11 cellular contexts compared by ENCODE assay signal in genomic region chr12:26713885-26714383, GRCh38.
DNase-seq lines count a peak whose midpoint lies in the region; ATAC-seq and TF ChIP-seq lines count a peak whose summit lies in the region.
"Had no signal": no experiment of that assay in that cellular context is flagged by ENCODE, and none has a peak within 500 bp of the region (broad histone marks: within the 10 kb centered on the region; RNA-seq: fewer than 3 reads in every experiment).

No MANE protein-coding gene starts in this region.

- peak; percentile 19 for DNase-seq in GM13977 (ENCODE audit: low spot score)
- DNase-seq in MM.1S, result no peak
- DNase-seq in dorsolateral prefrontal cortex, result no peak
- DNase-seq in stimulated activated CD4-positive, alpha-beta T cell treated with anti-CD3 and anti-CD28 coated beads, Interleukin-1b, Interleukin-23, amount 100 ng/mL, for 48 hours, result no peak
- no peak for DNase-seq in foreskin fibroblast
- DNase-seq in Ammon's horn (ENCODE audit: low spot score), result no peak
- DNase-seq: activated CD8-positive, alpha-beta memory T cell treated with anti-CD3 and anti-CD28 coated beads, Interleukin-2, amount 50 U/mL, for 4 hours; NCI-H1105 treated with DMSO at 0.1 percent for 48 hours; stomach had no signal

- ATAC-seq in GM19452 (IDR thresholded peaks at IDR 0.05; ENCODE audit: unreplicated experiment) (peak; percentile 72), HG02852 (IDR thresholded peaks at IDR 0.05; ENCODE audit: unreplicated experiment) (peak; percentile 85)

- H3K27ac ChIP-seq in MM.1S (ENCODE audit: low read length), result peak overlapping the region; percentile 2; the same call in 1 of the 2 replicates
- no peak overlapping the region for H3K27ac ChIP-seq in dorsolateral prefrontal cortex
- H3K27ac ChIP-seq: stomach had no signal

- no peak for TF ChIP-seq CTCF in GM13977 (IDR thresholded peaks at IDR 0.05; ENCODE audit: extremely low read depth, insufficient read depth, missing control alignments)
- TF ChIP-seq CTCF in MM.1S (IDR thresholded peaks at IDR 0.05; ENCODE audit: low read length), result no peak
- no peak for TF ChIP-seq CTCF in dorsolateral prefrontal cortex (IDR thresholded peaks at IDR 0.05 in 54 of 56, conservative IDR thresholded peaks at IDR 0.05 in 2 of 56; ENCODE audit: low read depth in 1 of 56, partially characterized antibody in 56 of 56)
- TF ChIP-seq CTCF in foreskin fibroblast (IDR thresholded peaks at IDR 0.05; ENCODE audit: low read depth, low read length), result no peak

- no peaks in the 10 kb centered on the region for H3K36me3 ChIP-seq in MM.1S (replicated peaks; ENCODE audit: insufficient read depth, low read length)

- intact Hi-C loops in dorsolateral prefrontal cortex (cut with DNase I), result no loop called here

- no peaks in the 10 kb centered on the region for H4K20me1 ChIP-seq in MM.1S (ENCODE audit: insufficient read depth, low read length)

- H3K27me3 ChIP-seq in MM.1S (replicated peaks; ENCODE audit: insufficient read depth, low read length) (no peaks in the 10 kb centered on the region), dorsolateral prefrontal cortex (no peaks in the 10 kb centered on the region)
- H3K27me3 ChIP-seq: stomach had no signal

- no peak overlapping the region for H2AFZ ChIP-seq in MM.1S (ENCODE audit: low read length)

- in situ Hi-C loops in GM13977 (cut with MboI; ENCODE audit: low pct_unique_long_range_greater_than_20kb, low sequenced_read_pairs, unreplicated experiment), result no loop called here

- H3K9ac ChIP-seq in MM.1S (ENCODE audit: low read length), result no peak overlapping the region

- no peaks in the 10 kb centered on the region for H3K79me2 ChIP-seq in MM.1S (ENCODE audit: low read length)

- no peaks in the 10 kb centered on the region for H3K9me2 ChIP-seq in MM.1S (replicated peaks; ENCODE audit: insufficient read depth, low read length)

- H3K4me3 ChIP-seq in MM.1S (ENCODE audit: low read length) (no peak overlapping the region), dorsolateral prefrontal cortex (no peak overlapping the region), foreskin fibroblast (ENCODE audit: low read depth in 1 of 2, low read length in 2 of 2) (no peak overlapping the region)
- H3K4me3 ChIP-seq: stomach had no signal

- H3K4me2 ChIP-seq in MM.1S (ENCODE audit: low read depth, low read length), result no peak overlapping the region

- no peaks in the 10 kb centered on the region for H3F3A ChIP-seq in MM.1S (ENCODE audit: insufficient read depth, low read length)

- no peaks in the 10 kb centered on the region for H3K9me3 ChIP-seq in MM.1S (replicated peaks; ENCODE audit: insufficient read depth, low read length)
- H3K9me3 ChIP-seq: stomach had no signal

- H3K4me1 ChIP-seq in MM.1S (ENCODE audit: low read length), result no peaks in the 10 kb centered on the region
- H3K4me1 ChIP-seq: stomach had no signal
